8 cellular contexts compared by ENCODE assay signal in the genomic region with DNA sequence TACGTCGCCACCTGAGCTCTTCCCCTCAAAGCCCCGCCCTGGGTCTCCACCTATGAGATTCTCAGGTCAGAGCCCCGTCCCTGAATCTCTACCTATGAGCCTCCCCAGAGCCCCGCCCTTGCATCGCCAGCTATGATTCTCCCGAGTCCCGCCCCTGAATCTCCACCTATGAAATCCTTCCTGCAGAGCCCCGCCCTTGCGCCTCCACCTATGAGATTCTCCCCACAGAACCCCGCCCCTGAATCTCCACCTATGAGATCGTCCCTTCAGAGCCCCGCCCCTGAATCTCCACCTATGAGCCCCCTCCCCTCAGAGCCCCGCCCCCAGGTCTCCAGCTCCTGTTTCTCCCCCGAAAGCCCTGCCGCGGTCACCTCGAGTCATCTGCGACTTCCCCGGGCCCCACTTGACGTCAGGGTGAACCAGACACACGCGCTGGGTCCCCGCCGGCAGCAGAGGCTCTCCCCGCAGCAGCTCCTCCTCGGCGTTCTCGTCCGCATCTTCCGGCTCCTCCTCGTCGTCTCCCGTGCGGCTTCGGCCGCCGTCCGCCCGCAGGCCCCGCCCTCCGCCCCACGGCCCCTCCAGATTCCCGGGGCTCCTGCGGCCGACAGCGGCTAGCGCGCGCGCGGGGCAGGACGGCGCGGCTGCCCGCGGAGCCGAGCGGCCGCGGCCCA. TPM values are rescaled to one million over a fixed set of nuclear protein-coding genes. Genes with fewer than 3 reads are reported as not detected.
DNase-seq lines count a peak whose midpoint lies in the region; ATAC-seq and TF ChIP-seq lines count a peak whose summit lies in the region.

No MANE protein-coding gene starts in this region.

- peak overlapping the region; percentile 45 for H3K27ac ChIP-seq in muscle layer of duodenum (ENCODE audit: low read length)

- H3K4me1 ChIP-seq in muscle layer of duodenum (ENCODE audit: control insufficient read depth in 1 of 2, insufficient read depth in 2 of 2, low read length in 2 of 2): peaks cover 5 to 18% of the 10 kb centered on the region in 2 donors

- peak overlapping the region; percentile 98 for H3K27ac Mint-ChIP-seq in activated CD8-positive, alpha-beta T cell treated with anti-CD3 and anti-CD28 coated beads, Interleukin-2, amount 10 ng/mL, durations not matched to agents 7 days and 5 days

- POLR2A ChIA-PET in activated CD8-positive, alpha-beta T cell treated with anti-CD3 and anti-CD28 coated beads, Interleukin-2, amount 10 ng/mL, durations not matched to agents 7 days and 5 days (lab: Charles Lee): no interaction called here

- H3K27me3 ChIP-seq in muscle layer of duodenum (ENCODE audit: low read depth, low read length): no peaks in the 10 kb centered on the region

- peaks cover 0 to 29% of the 10 kb centered on the region in 2 donors for H3K36me3 ChIP-seq in muscle layer of duodenum (ENCODE audit: control insufficient read depth in 1 of 2, insufficient read depth in 2 of 2, low read length in 2 of 2)

- peaks cover 22% of the 10 kb centered on the region for H3K4me1 Mint-ChIP-seq in activated CD8-positive, alpha-beta T cell treated with anti-CD3 and anti-CD28 coated beads, Interleukin-2, amount 10 ng/mL, durations not matched to agents 7 days and 5 days (ENCODE audit: low read depth)

- ATAC-seq in GM19452 (IDR thresholded peaks at IDR 0.05; ENCODE audit: unreplicated experiment): peak; percentile 52
- ATAC-seq in activated CD8-positive, alpha-beta T cell treated with anti-CD3 and anti-CD28 coated beads, Interleukin-2, amount 10 ng/mL, durations not matched to agents 7 days and 5 days: peak; percentile 75

- CTCF ChIA-PET in activated CD8-positive, alpha-beta T cell treated with anti-CD3 and anti-CD28 coated beads, Interleukin-2, amount 10 ng/mL, durations not matched to agents 7 days and 5 days (lab: Charles Lee): no interaction called here

- peak overlapping the region; percentile 50 to 69 for H3K4me3 ChIP-seq in muscle layer of duodenum (ENCODE audit: low read depth in 1 of 2, low read length in 2 of 2)

- peaks cover 15% of the 10 kb centered on the region for H3K36me3 Mint-ChIP-seq in activated CD8-positive, alpha-beta T cell treated with anti-CD3 and anti-CD28 coated beads, Interleukin-2, amount 10 ng/mL, durations not matched to agents 7 days and 5 days (ENCODE audit: low read depth)

- H3K9me3 Mint-ChIP-seq in activated CD8-positive, alpha-beta T cell treated with anti-CD3 and anti-CD28 coated beads, Interleukin-2, amount 10 ng/mL, durations not matched to agents 7 days and 5 days (ENCODE audit: insufficient read depth): no peaks in the 10 kb centered on the region

- peak overlapping the region; percentile 91 for H3K4me3 Mint-ChIP-seq in activated CD8-positive, alpha-beta T cell treated with anti-CD3 and anti-CD28 coated beads, Interleukin-2, amount 10 ng/mL, durations not matched to agents 7 days and 5 days

- no peak for TF ChIP-seq CTCF in AG09319 (IDR thresholded peaks at IDR 0.05; ENCODE audit: low read depth, low read length)

- H3K27me3 Mint-ChIP-seq in activated CD8-positive, alpha-beta T cell treated with anti-CD3 and anti-CD28 coated beads, Interleukin-2, amount 10 ng/mL, durations not matched to agents 7 days and 5 days (ENCODE audit: low read depth): no peaks in the 10 kb centered on the region

- peak; percentile 93 for DNase-seq in AG09319 (ENCODE audit: extremely low read depth, low read depth)
- DNase-seq in HK-2 (ENCODE audit: unreplicated experiment): peak; percentile 95
- DNase-seq in activated CD8-positive, alpha-beta T cell treated with anti-CD3 and anti-CD28 coated beads, Interleukin-2, amount 10 ng/mL, durations not matched to agents 7 days and 5 days: peak; percentile 100
- peak; percentile 99 for DNase-seq in epidermal melanocyte (ENCODE audit: insufficient read length, low spot score)
- peak; percentile 94 to 99 for DNase-seq in stimulated activated CD8-positive, alpha-beta memory T cell treated with anti-CD3 and anti-CD28 coated beads, Interleukin-7, amount 100 ng/mL, for 48 hours (ENCODE audit: extremely low read depth in 1 of 2, low read depth in 1 of 2)
- DNase-seq in NCI-H82 (lab: John Stamatoyannopoulos, UW): no peak

- H3K9me3 ChIP-seq in muscle layer of duodenum (ENCODE audit: control insufficient read depth in 1 of 2, low read length in 2 of 2): no peaks in the 10 kb centered on the region

RNA-seq across cellular contexts. Expression of gene GTPBP6, which starts 0.4 kb away (rescaled TPM):
- total RNA-seq in activated CD8-positive, alpha-beta T cell treated with anti-CD3 and anti-CD28 coated beads, Interleukin-2, amount 10 ng/mL, durations not matched to agents 7 days and 5 days: 10 to 100 TPM; 55.7 to 59.9 TPM

RNA-seq across cellular contexts. Expression of gene PLCXD1, which starts 37.0 kb away (rescaled TPM):
- 10 to 100 TPM; 44.5 to 50.2 TPM for total RNA-seq in activated CD8-positive, alpha-beta T cell treated with anti-CD3 and anti-CD28 coated beads, Interleukin-2, amount 10 ng/mL, durations not matched to agents 7 days and 5 days
